Comparison of ENCODE assay signal across 8 cellular contexts in genomic region chr3:36944012-36944640, GRCh38. TPM values are rescaled to one million over a fixed set of nuclear protein-coding genes. Genes with fewer than 3 reads are reported as not detected.
A peak's percentile ranks its signal among the peaks of the same experiment; 100 is the strongest.
DNase-seq lines count a peak whose midpoint lies in the region; ATAC-seq and TF ChIP-seq lines count a peak whose summit lies in the region.

No MANE protein-coding gene starts in this region.

- H3K4me3 ChIP-seq in HUES6 (ENCODE audit: low read depth, low read length) (peak overlapping the region; percentile 67), ectodermal cell (ENCODE audit: insufficient read depth, low read depth, low read length) (peak overlapping the region; percentile 54), lower leg skin (ENCODE audit: low read depth, poor library complexity, severe bottlenecking) (peak overlapping the region; percentile 42)

- H3K9ac ChIP-seq in HUES6 (ENCODE audit: low read length): peak overlapping the region; percentile 13

- H3K36me3 ChIP-seq in HUES6 (ENCODE audit: control insufficient read depth, insufficient read depth, low read length) (no peaks in the 10 kb centered on the region), ectodermal cell (ENCODE audit: control insufficient read depth, insufficient read depth, low read length) (no peaks in the 10 kb centered on the region)

- no peak for TF ChIP-seq CTCF in lower leg skin (IDR thresholded peaks at IDR 0.05)

- intact Hi-C loops in lower leg skin (cut with DNase I; ENCODE audit: low total_unique reads): no loop called here

- peak; percentile 42 for ATAC-seq in GM21381 (IDR thresholded peaks at IDR 0.05; ENCODE audit: unreplicated experiment)

- H3K27me3 ChIP-seq in HUES6 (ENCODE audit: control insufficient read depth, insufficient read depth, low read length) (peaks cover 37% of the 10 kb centered on the region), ectodermal cell (ENCODE audit: control insufficient read depth, insufficient read depth, low read length, poor library complexity, severe bottlenecking) (peaks cover 33% of the 10 kb centered on the region)

- H3K9me3 ChIP-seq in HUES6 (ENCODE audit: control insufficient read depth, insufficient read depth, low read depth, low read length) (peaks cover 8% of the 10 kb centered on the region; the same call in 1 of the 2 replicates), ectodermal cell (ENCODE audit: control insufficient read depth, low read length) (no peaks in the 10 kb centered on the region)

- TF ChIP-seq POLR2A in lower leg skin (IDR thresholded peaks at IDR 0.05): no peak

- H3K27ac ChIP-seq in HUES6 (ENCODE audit: low read depth, low read length) (no peak overlapping the region), ectodermal cell (ENCODE audit: insufficient read depth, low read depth, low read length, poor library complexity, severe bottlenecking) (no peak overlapping the region)

- WGBS in ectodermal cell, 2 experiments: 1% methylated on average over 56 of the region's 56 CpGs
- WGBS in lower leg skin, 2 donors: 0% methylated on average over 22 to 24 of the region's 56 CpGs

- DNase-seq in EL (peak; percentile 70), lower leg skin (ENCODE audit: low spot score in 2 of 2) (peak; percentile 24 to 89), A172 (ENCODE audit: low spot score) (no peak)
- peak; percentile 17 for DNase-seq in activated CD4-positive, alpha-beta T cell treated with anti-CD3 and anti-CD28 coated beads for 4 hours
- DNase-seq in stimulated activated CD4-positive, alpha-beta T cell treated with anti-CD3 and anti-CD28 coated beads, TNF-alpha, amount 100 ng/mL, for 24 hours (ENCODE audit: low read depth in 3 of 3): peak in 2 of 3 experiments; percentile 13 to 38

- H3K4me1 ChIP-seq in HUES6 (ENCODE audit: control insufficient read depth, insufficient read depth, low read length): peaks cover 5% of the 10 kb centered on the region; the same call in 1 of the 2 replicates
- H3K4me1 ChIP-seq in ectodermal cell (ENCODE audit: control insufficient read depth, insufficient read depth, low read length): peaks cover 5% of the 10 kb centered on the region

RNA-seq across cellular contexts. Expression of gene TRANK1, which starts 0.7 kb away (rescaled TPM):
- polyA plus RNA-seq in ectodermal cell (2013, experiment 1 of 4): 7.4 TPM
- 9.9 TPM for polyA plus RNA-seq in ectodermal cell (2013, experiment 2 of 4)
- polyA plus RNA-seq in ectodermal cell (2013, experiment 3 of 4): 7.4 TPM
- polyA plus RNA-seq in ectodermal cell (2013, experiment 4 of 4): 9.2 TPM
- 1 to 10 TPM; 2.6 to 5.1 (median 3.3) TPM for total RNA-seq in lower leg skin
- total RNA-seq in A172 (2014; rRNA removed; shearing (Covaris generic)): 3.8 and 7.0 TPM in 2 replicates

RNA-seq across cellular contexts. Expression of gene EPM2AIP1, which starts 48.8 kb away (rescaled TPM):
- polyA plus RNA-seq in ectodermal cell (2013, experiment 1 of 4): 27.4 TPM
- polyA plus RNA-seq in ectodermal cell (2013, experiment 2 of 4): 26.8 TPM
- polyA plus RNA-seq in ectodermal cell (2013, experiment 3 of 4): 21.5 TPM
- polyA plus RNA-seq in ectodermal cell (2013, experiment 4 of 4): 21.3 TPM
- 10 to 100 TPM in 1 of 4 donors, 1 to 10 TPM in 3; 5.4 to 13.4 (median 8.4) TPM for total RNA-seq in lower leg skin
- 15.1 and 24.2 TPM in 2 replicates for total RNA-seq in A172 (2014; rRNA removed; shearing (Covaris generic))

RNA-seq across cellular contexts. Expression of gene MLH1, which starts 49.2 kb away (rescaled TPM):
- 71.6 TPM for polyA plus RNA-seq in ectodermal cell (2013, experiment 1 of 4)
- 71.3 TPM for polyA plus RNA-seq in ectodermal cell (2013, experiment 2 of 4)
- 54.2 TPM for polyA plus RNA-seq in ectodermal cell (2013, experiment 3 of 4)
- polyA plus RNA-seq in ectodermal cell (2013, experiment 4 of 4): 60.4 TPM
- 10 to 100 TPM; 16.6 to 26.5 (median 20.8) TPM for total RNA-seq in lower leg skin
- total RNA-seq in A172 (2014; rRNA removed; shearing (Covaris generic)): 82.6 and 111 TPM in 2 replicates
